8 cellular contexts compared by ENCODE assay signal in genomic region chr9:16871358-16872151, GRCh38. TPM values are rescaled to one million over a fixed set of nuclear protein-coding genes. Genes with fewer than 3 reads are reported as not detected.
DNase-seq lines count a peak whose midpoint lies in the region; ATAC-seq, FAIRE-seq and TF ChIP-seq lines count a peak whose summit lies in the region.

No MANE protein-coding gene starts in this region.

- TF ChIP-seq EP300 in A549 (IDR thresholded peaks at IDR 0.05), result no peak

- peak overlapping the region in 8 of 10 donors; percentile 7 to 85 (median 58) for H3K4me3 Mint-ChIP-seq in naive thymus-derived CD8-positive, alpha-beta T cell

- peak overlapping the region; percentile 89 for H3K4me2 ChIP-seq in A549

- H3K4me1 ChIP-seq in A549, result peaks cover 25% of the 10 kb centered on the region

- H3K4me3 ChIP-seq in A549 (peak overlapping the region; percentile 90), fibroblast of the aortic adventitia (ENCODE audit: low read depth, low read length) (peak overlapping the region; percentile 85)

- H3K9me3 Mint-ChIP-seq in naive thymus-derived CD8-positive, alpha-beta T cell, result peaks cover 0 to 4% (median 0%) of the 10 kb centered on the region in 9 donors

- no peak; a peak in 2 of 5 replicates for TF ChIP-seq RAD21 in A549 (conservative IDR thresholded peaks at IDR 0.05 in 1 of 2, IDR thresholded peaks at IDR 0.05 in 1 of 2)

- H3K36me3 Mint-ChIP-seq in naive thymus-derived CD8-positive, alpha-beta T cell, result peaks cover 0 to 5% (median 0%) of the 10 kb centered on the region in 3 donors

- no peak for FAIRE-seq in A549 (lab: Jason Lieb, UNC)

- H3K27ac Mint-ChIP-seq in naive thymus-derived CD8-positive, alpha-beta T cell, result no peak overlapping the region

- peaks cover 17 to 45% (median 35%) of the 10 kb centered on the region in 5 donors for H3K27me3 Mint-ChIP-seq in naive thymus-derived CD8-positive, alpha-beta T cell

- 0 out of 2 replicates have a peak, but pooled peaks have one; percentile 7 for TF ChIP-seq POLR2A in A549 (IDR thresholded peaks at IDR 0.05; ENCODE audit: low read length)

- 2% methylated on average over 24 of the region's 62 CpGs for WGBS in A549 (ENCODE audit: missing lambda C conversion rate)

- DNase-seq in A549 (ENCODE audit: low read depth in 1 of 2, low spot score in 1 of 2) (peak; percentile 34 to 62), GM13976 (ENCODE audit: low spot score) (peak; percentile 16), T1000 (lab: John Stamatoyannopoulos, UW) (peak; percentile 18), fibroblast of the aortic adventitia (ENCODE audit: low read depth) (peak; percentile 91), NCI-H526 treated with DMSO at 0.1 percent for 48 hours (lab: John Stamatoyannopoulos, UW) (no peak), GM19238 (ENCODE audit: insufficient read length, low spot score) (no peak)
- no peak for DNase-seq in naive thymus-derived CD8-positive, alpha-beta T cell

- in situ Hi-C loops in GM13976 (cut with MboI; ENCODE audit: low sequenced_read_pairs, unreplicated experiment), result no loop called here

- H3K9me3 ChIP-seq in A549, result no peaks in the 10 kb centered on the region

- no peak for TF ChIP-seq CTCF in A549 (IDR thresholded peaks at IDR 0.05)
- no peak for TF ChIP-seq CTCF in GM13976 (IDR thresholded peaks at IDR 0.05; ENCODE audit: borderline replicate concordance, control extremely low read depth, extremely low read depth, insufficient read depth, missing control alignments)
- TF ChIP-seq CTCF in fibroblast of the aortic adventitia (IDR thresholded peaks at IDR 0.05; ENCODE audit: insufficient read depth, low read length), result no peak

- ATAC-seq in A549, result peak; percentile 46 to 55
- no peak for ATAC-seq in naive thymus-derived CD8-positive, alpha-beta T cell
- no peak for ATAC-seq in GM19395 (IDR thresholded peaks at IDR 0.05; ENCODE audit: unreplicated experiment)

- CTCF ChIA-PET in A549 (lab: Yijun Ruan, JAX), result interaction anchor here (0.6 to 1.2 kb wide), 4 partner anchors 9 to 904 kb away, joined by 3 to 5 read pairs (median 4); no protein-coding TSS in a partner anchor

- POLR2A ChIA-PET in A549 (lab: Yijun Ruan, JAX), result interaction anchor here (0.6 to 0.8 kb wide), 3 partner anchors 53 to 964 kb away, joined by 3 to 6 read pairs (median 5); no protein-coding TSS in a partner anchor
- POLR2A ChIA-PET in naive thymus-derived CD8-positive, alpha-beta T cell (lab: Charles Lee), result no interaction called here

- H3K4me1 Mint-ChIP-seq in naive thymus-derived CD8-positive, alpha-beta T cell, result peaks cover 0 to 16% (median 6%) of the 10 kb centered on the region in 4 donors

- H3K27ac ChIP-seq in A549, result peak overlapping the region; percentile 85 to 93

TF ChIP-seq in A549, 52 proteins besides CTCF, POLR2A, EP300 and RAD21:
- no peak for TF ChIP-seq RCOR1 (IDR thresholded peaks at IDR 0.05; ENCODE audit: low read depth, low read length)
- TF ChIP-seq, protein P1, sequence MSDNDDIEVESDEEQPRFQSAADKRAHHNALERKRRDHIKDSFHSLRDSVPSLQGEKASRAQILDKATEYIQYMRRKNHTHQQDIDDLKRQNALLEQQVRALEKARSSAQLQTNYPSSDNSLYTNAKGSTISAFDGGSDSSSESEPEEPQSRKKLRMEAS (IDR thresholded peaks at IDR 0.05), result peak; percentile 44

RNA-seq across cellular contexts. Expression of gene BNC2, which starts 1.1 kb away (rescaled TPM):
- polyA plus RNA-seq in A549 (2011; rRNA removed) (7.5 and 7.9 TPM in 2 replicates), A549 (2017; fragmentation: RNase III; extraction: RNeasy Plus Mini Kit Qiagen cat#74134 plus additional on column Dnase treatment) (6.2 to 7.6 TPM (median 6.2 TPM) in 3 replicates)
- 4.3 and 4.4 TPM in 2 replicates for polyA plus RNA-seq in A549 (2012; cell fraction: cytosol; rRNA removed)
- 5.4 and 5.7 TPM in 2 replicates for polyA plus RNA-seq in A549 (2012; cell fraction: nucleus; rRNA removed)
- 22.2 and 24.9 TPM in 2 replicates for polyA minus RNA-seq in A549 (2011; rRNA and poly(A)+ RNA removed)
- 48.7 and 53.3 TPM in 2 replicates for total RNA-seq in fibroblast of the aortic adventitia (ENCODE audit: low replicate concordance)
- total RNA-seq in naive thymus-derived CD8-positive, alpha-beta T cell, result not detected
- polyA plus RNA-seq in naive thymus-derived CD8-positive, alpha-beta T cell, result not detected

Comparison
In these comparisons a context has a peak if more than half of its experiments do, and no peak if none do; other contexts are left out.
1. ATAC-seq: peak in A549 (2 of 2); none in naive thymus-derived CD8-positive, alpha-beta T cell (0 of 2) and GM19395 (single experiment).
2. DNase-seq: peak in A549 (2 of 2), GM13976 (single experiment), T1000 (single experiment) and fibroblast of the aortic adventitia (single experiment); none in naive thymus-derived CD8-positive, alpha-beta T cell (0 of 10), NCI-H526 treated with DMSO at 0.1 percent for 48 hours (single experiment) and GM19238 (single experiment).
3. RNA of gene BNC2, which starts 1.1 kb away (total RNA-seq): 48.7 to 53.3 TPM in fibroblast of the aortic adventitia; not detected in naive thymus-derived CD8-positive, alpha-beta T cell; every median in the first group is over 10 times any median in the second.